ENCODE assay signal across 23 cellular contexts in genomic region chr9:135489188-135489918, GRCh38. TPM values are rescaled to one million over a fixed set of nuclear protein-coding genes. Genes with fewer than 3 reads are reported as not detected.
DNase-seq lines count a peak whose midpoint lies in the region; ATAC-seq and TF ChIP-seq lines count a peak whose summit lies in the region.
"Had no signal": no experiment of that assay in that cellular context is flagged by ENCODE, and none has a peak within 500 bp of the region (broad histone marks: within the 10 kb centered on the region; RNA-seq: fewer than 3 reads in every experiment).

No MANE protein-coding gene starts in this region.

- BruUV-seq in IMR-90 (replicated peaks; lab: Mats Ljungman, UMichigan), result no TSS peak

- no peak overlapping the region for H3K4me3 ChIP-seq in IMR-90 (ENCODE audit: insufficient read depth, low read depth, low read length)
- no peak overlapping the region for H3K4me3 ChIP-seq in osteoblast (ENCODE audit: insufficient read depth, low read length)
- H3K4me3 ChIP-seq: A549; BLaER1 treated with 17β-estradiol and CSF1 and Interleukin-3, amounts not matched to agents 10 nM and 100 nM; Peyer's patch had no signal

- H2BK5ac ChIP-seq in IMR-90 (ENCODE audit: low read depth, low read length, poor library complexity, severe bottlenecking), result no peak overlapping the region

- H3K27me3 Mint-ChIP-seq in activated T-cell treated with anti-CD3 and anti-CD28 coated beads, Interleukin-2, amount 50 U/mL, for 24 hours, result peaks cover 22% of the 10 kb centered on the region
- H3K27me3 Mint-ChIP-seq: IgD-negative memory B cell had no signal

- H3K9me1 ChIP-seq in IMR-90 (ENCODE audit: insufficient read depth, low read length), result no peaks in the 10 kb centered on the region; the same call in 1 of the 2 replicates

- TF ChIP-seq POLR2A in IMR-90 (IDR thresholded peaks at IDR 0.05; ENCODE audit: low read depth, low read length), result no peak

- in situ Hi-C loops in IMR-90 (cut with MboI; ENCODE audit: low sequenced_read_pairs), result no loop called here

- H3K4me2 ChIP-seq in IMR-90 (ENCODE audit: low read depth, low read length) (no peak overlapping the region), osteoblast (ENCODE audit: insufficient read depth, low read length) (no peak overlapping the region)
- H3K4me2 ChIP-seq: A549, SK-N-SH had no signal

- CTCF ChIA-PET in IMR-90 (lab: Yijun Ruan, JAX), result no interaction called here

- no peak overlapping the region for H4K5ac ChIP-seq in IMR-90 (ENCODE audit: low read depth, low read length)

- H3K27ac ChIP-seq in IMR-90 (ENCODE audit: insufficient read depth, low read length), result no peak overlapping the region
- H3K27ac ChIP-seq in osteoblast (ENCODE audit: low read depth, low read length), result no peak overlapping the region
- H3K27ac ChIP-seq: A549; BLaER1 treated with 17β-estradiol and CSF1 and Interleukin-3, amounts not matched to agents 10 nM and 100 nM; Peyer's patch had no signal

- POLR2A ChIA-PET in IMR-90 (lab: Charles Lee; ENCODE audit: unreplicated experiment), result no interaction called here

- H2AK5ac ChIP-seq in IMR-90 (ENCODE audit: low read depth, low read length), result no peak overlapping the region

- no peak overlapping the region for H3K27ac Mint-ChIP-seq in activated T-cell treated with anti-CD3 and anti-CD28 coated beads, Interleukin-2, amount 50 U/mL, for 24 hours
- H3K27ac Mint-ChIP-seq: CD4-positive, alpha-beta T cell; IgD-negative memory B cell had no signal

- no peak overlapping the region for H3K4me3 Mint-ChIP-seq in activated T-cell treated with anti-CD3 and anti-CD28 coated beads, Interleukin-2, amount 50 U/mL, for 24 hours
- H3K4me3 Mint-ChIP-seq: CD4-positive, alpha-beta T cell; IgD-negative memory B cell had no signal

- no peaks in the 10 kb centered on the region for H3K27me3 ChIP-seq in IMR-90 (ENCODE audit: control insufficient read depth, insufficient read depth, low read length)
- no peaks in the 10 kb centered on the region for H3K27me3 ChIP-seq in osteoblast (ENCODE audit: insufficient read depth, low read length)
- H3K27me3 ChIP-seq: Peyer's patch had no signal

- H3K9me3 ChIP-seq in IMR-90 (ENCODE audit: control insufficient read depth, insufficient read depth, low read length) (no peaks in the 10 kb centered on the region), osteoblast (ENCODE audit: low read depth, low read length) (no peaks in the 10 kb centered on the region)
- H3K9me3 ChIP-seq: A549; BLaER1 treated with 17β-estradiol and CSF1 and Interleukin-3, amounts not matched to agents 10 nM and 100 nM; Peyer's patch; SK-N-SH had no signal

- no peaks in the 10 kb centered on the region for H4K20me1 ChIP-seq in IMR-90 (ENCODE audit: insufficient read depth, low read length)
- H4K20me1 ChIP-seq in osteoblast (ENCODE audit: insufficient read depth, low read length), result no peaks in the 10 kb centered on the region

- H3K18ac ChIP-seq in IMR-90 (ENCODE audit: low read depth, low read length), result no peak overlapping the region

- H3K23ac ChIP-seq in IMR-90 (ENCODE audit: low read depth, low read length), result no peak overlapping the region

- DNase-seq in A172 (ENCODE audit: low spot score) (peak; percentile 23), IMR-90 (no peak), kidney tubule cell (ENCODE audit: low spot score) (peak; percentile 41), osteoblast (ENCODE audit: insufficient read length, low spot score, missing footprints) (peak; percentile 38), Right ventricle myocardium inferior (ENCODE audit: missing footprints) (no peak), 8988T (no peak)
- DNase-seq in activated T-cell treated with anti-CD3 and anti-CD28 coated beads, Interleukin-2, amount 50 U/mL, for 24 hours, result no peak
- no peak for DNase-seq in stimulated activated naive CD4-positive, alpha-beta T cell treated with Interleukin-2 at 50 U/mL for 16 hours (lab: John Stamatoyannopoulos, UW)
- DNase-seq: AML-193; CD4-positive, alpha-beta T cell; H7; NCI-H1092; NCI-H1417 treated with DMSO at 0.1 percent for 48 hours; NCI-H1694 treated with DMSO at 0.1 percent for 48 hours; NCI-H2081; NCI-H2227 treated with DMSO at 0.1 percent for 48 hours; SK-N-SH had no signal

- no peak overlapping the region for H2BK20ac ChIP-seq in IMR-90 (ENCODE audit: low read depth, low read length)

- H3K79me1 ChIP-seq in IMR-90 (ENCODE audit: low read depth in 1 of 2, low read length in 2 of 2), result no peaks in the 10 kb centered on the region

- ATAC-seq in IMR-90 (ENCODE audit: low read depth) (peak; percentile 24; the same call in 1 of the 2 replicates), Right ventricle myocardium inferior (no peak)

- H3K4me1 ChIP-seq in IMR-90 (ENCODE audit: control insufficient read depth, insufficient read depth, low read length) (no peaks in the 10 kb centered on the region; the same call in 1 of the 2 replicates), osteoblast (ENCODE audit: insufficient read depth, low read length) (no peaks in the 10 kb centered on the region)
- H3K4me1 ChIP-seq: Peyer's patch had no signal

- H3K9me3 Mint-ChIP-seq in activated T-cell treated with anti-CD3 and anti-CD28 coated beads, Interleukin-2, amount 50 U/mL, for 24 hours, result no peaks in the 10 kb centered on the region
- H3K9me3 Mint-ChIP-seq: CD4-positive, alpha-beta T cell; IgD-negative memory B cell had no signal

- H2AFZ ChIP-seq in IMR-90 (replicated peaks; ENCODE audit: low read length, poor library complexity), result no peak overlapping the region
- no peak overlapping the region for H2AFZ ChIP-seq in osteoblast (ENCODE audit: low read length)

- H3K36me3 ChIP-seq in IMR-90 (ENCODE audit: control insufficient read depth, insufficient read depth, low read length) (peaks cover 29% of the 10 kb centered on the region), osteoblast (ENCODE audit: insufficient read depth, low read length) (no peaks in the 10 kb centered on the region)

- H2BK120ac ChIP-seq in IMR-90 (ENCODE audit: low read depth, low read length), result no peak overlapping the region

- H4K91ac ChIP-seq in IMR-90 (ENCODE audit: insufficient read depth, low read depth, low read length), result no peak overlapping the region

- TF ChIP-seq RAD21 in IMR-90 (IDR thresholded peaks at IDR 0.05; ENCODE audit: low read length), result no peak

- dilution Hi-C loops in IMR-90 (cut with HindIII; ENCODE audit: low sequenced_read_pairs, unreplicated experiment), result no loop called here

- H3K4ac ChIP-seq in IMR-90 (ENCODE audit: low read depth, low read length), result no peak overlapping the region

- TF ChIP-seq CTCF in IMR-90 (conservative IDR thresholded peaks at IDR 0.05; ENCODE audit: low read depth, low read length) (no peak), osteoblast (IDR thresholded peaks at IDR 0.05; ENCODE audit: extremely low read depth, low read depth, low read length) (no peak)

- no peaks in the 10 kb centered on the region for H3K79me2 ChIP-seq in osteoblast (ENCODE audit: insufficient read depth, low read length)

- H2AK9ac ChIP-seq in IMR-90 (replicated peaks; ENCODE audit: low read depth, low read length, poor library complexity), result no peak overlapping the region

- H3K4me1 Mint-ChIP-seq in activated T-cell treated with anti-CD3 and anti-CD28 coated beads, Interleukin-2, amount 50 U/mL, for 24 hours (ENCODE audit: low read depth), result no peaks in the 10 kb centered on the region
- H3K4me1 Mint-ChIP-seq: IgD-negative memory B cell had no signal

- no peak overlapping the region for H3K56ac ChIP-seq in IMR-90 (ENCODE audit: extremely low read depth, insufficient read depth, low read length)

- no peak overlapping the region for H2BK15ac ChIP-seq in IMR-90 (ENCODE audit: low read depth, low read length)

- intact Hi-C loops in IMR-90 (cut with micrococcal nuclease) (no loop called here), Right ventricle myocardium inferior (cut with DNase I) (no loop called here)

- H4K8ac ChIP-seq in IMR-90 (ENCODE audit: low read depth in 2 of 2, low read length in 2 of 2), result no peak overlapping the region

- WGBS in IMR-90 (ENCODE audit: extremely low coverage in 2 of 2, insufficient read length in 1 of 2), 2 experiments, result 94% methylated on average over 18 of the region's 18 CpGs; no CpG with 5 or more reads in 1 of the 2 experiments

- H3K36me3 Mint-ChIP-seq in activated T-cell treated with anti-CD3 and anti-CD28 coated beads, Interleukin-2, amount 50 U/mL, for 24 hours (ENCODE audit: low read depth), result no peaks in the 10 kb centered on the region
- H3K36me3 Mint-ChIP-seq: IgD-negative memory B cell had no signal

- H3K14ac ChIP-seq in IMR-90 (replicated peaks; ENCODE audit: low read depth, low read length), result no peak overlapping the region

- H3K9ac ChIP-seq in IMR-90 (ENCODE audit: low read depth, low read length), result no peak overlapping the region
- H3K9ac ChIP-seq: BLaER1 treated with 17β-estradiol and CSF1 and Interleukin-3, amounts not matched to agents 10 nM and 100 nM; SK-N-SH had no signal

TF ChIP-seq in IMR-90, 13 proteins besides CTCF, POLR2A, EP300 and RAD21 (continues in another document):
- TF ChIP-seq BHLHE40 (IDR thresholded peaks at IDR 0.05; ENCODE audit: low read depth, low read length), result no peak
- no peak for TF ChIP-seq CHD1 (IDR thresholded peaks at IDR 0.05; ENCODE audit: low read depth, low read length)

RNA-seq across cellular contexts. Expression of gene PPP1R26, which starts 9.8 kb away (rescaled TPM):
- 30.9 and 32.7 TPM in 2 replicates for total RNA-seq in A172 (2014; rRNA removed; shearing (Covaris generic))
- total RNA-seq in IMR-90 (2012; rRNA removed) (3.8 and 4.4 TPM in 2 replicates), osteoblast (9.4 and 10.5 TPM in 2 replicates), Right ventricle myocardium inferior (18.5 TPM)
- polyA plus RNA-seq in IMR-90 (2012; rRNA removed), result 5.6 and 6.0 TPM in 2 replicates
- polyA plus RNA-seq in IMR-90 (2012; cell fraction: cytosol; rRNA removed), result 3.3 and 5.6 TPM in 2 replicates
- 9.3 and 10.5 TPM in 2 replicates for polyA plus RNA-seq in IMR-90 (2012; cell fraction: nucleus; rRNA removed; ENCODE audit: low replicate concordance)

RNA-seq across cellular contexts. Expression of gene MRPS2, which starts 11.1 kb away (rescaled TPM):
- total RNA-seq in A172 (2014; rRNA removed; shearing (Covaris generic)), result 52.5 and 54.2 TPM in 2 replicates
- total RNA-seq in IMR-90 (2012; rRNA removed) (53.1 and 54.4 TPM in 2 replicates), osteoblast (13.0 and 18.3 TPM in 2 replicates), Right ventricle myocardium inferior (43.3 TPM)
- polyA plus RNA-seq in IMR-90 (2012; rRNA removed), result 104 and 142 TPM in 2 replicates
- polyA plus RNA-seq in IMR-90 (2012; cell fraction: cytosol; rRNA removed), result 57.0 and 155 TPM in 2 replicates
- 92.4 and 172 TPM in 2 replicates for polyA plus RNA-seq in IMR-90 (2012; cell fraction: nucleus; rRNA removed; ENCODE audit: low replicate concordance)

RNA-seq across cellular contexts. Expression of gene LCN1, which starts 31.9 kb away (rescaled TPM):
- 0.47 TPM in 1 of 2 replicates, not detected in the other for total RNA-seq in A172 (2014; rRNA removed; shearing (Covaris generic))
- total RNA-seq in IMR-90 (2012; rRNA removed) (not detected in 2 replicates), osteoblast (not detected in 2 replicates), Right ventricle myocardium inferior (not detected)
- not detected in 2 replicates for polyA plus RNA-seq in IMR-90 (2012; rRNA removed)
- polyA plus RNA-seq in IMR-90 (2012; cell fraction: cytosol; rRNA removed), result not detected in 2 replicates
- not detected in 2 replicates for polyA plus RNA-seq in IMR-90 (2012; cell fraction: nucleus; rRNA removed; ENCODE audit: low replicate concordance)
- total RNA-seq: CD4-positive, alpha-beta T cell; G401; H7; Peyer's patch had no signal
- polyA plus RNA-seq: A549, IgD-negative memory B cell, SK-N-SH had no signal

RNA-seq across cellular contexts. Expression of gene OBP2A, which starts 56.6 kb away (rescaled TPM):
- not detected in 2 replicates for total RNA-seq in A172 (2014; rRNA removed; shearing (Covaris generic))
- total RNA-seq in IMR-90 (2012; rRNA removed) (not detected in 2 replicates), osteoblast (not detected in 2 replicates), Right ventricle myocardium inferior (not detected)
- not detected in 2 replicates for polyA plus RNA-seq in IMR-90 (2012; rRNA removed)
- polyA plus RNA-seq in IMR-90 (2012; cell fraction: cytosol; rRNA removed), result not detected in 2 replicates
- not detected in 2 replicates for polyA plus RNA-seq in IMR-90 (2012; cell fraction: nucleus; rRNA removed; ENCODE audit: low replicate concordance)
- total RNA-seq: CD4-positive, alpha-beta T cell; G401; H7; NCI-H460; Peyer's patch had no signal
- polyA plus RNA-seq: A549, IgD-negative memory B cell, SK-N-SH had no signal

Comparison
In these comparisons a context has a peak if more than half of its experiments do, and no peak if none do; other contexts are left out.
1. DNase-seq: peak in A172 (single experiment), kidney tubule cell (single experiment) and osteoblast (single experiment); none in IMR-90 (single experiment), Right ventricle myocardium inferior (single experiment), 8988T (single experiment), activated T-cell treated with anti-CD3 and anti-CD28 coated beads, Interleukin-2, amount 50 U/mL, for 24 hours (single experiment) and stimulated activated naive CD4-positive, alpha-beta T cell treated with Interleukin-2 at 50 U/mL for 16 hours (single experiment).